Comparison of ENCODE assay signal across 12 cellular contexts in genomic region chr7:37247881-37248280, GRCh38.
A peak's percentile ranks its signal among the peaks of the same experiment; 100 is the strongest.
DNase-seq lines count a peak whose midpoint lies in the region; ATAC-seq, FAIRE-seq and TF ChIP-seq lines count a peak whose summit lies in the region.
"Had no signal": no experiment of that assay in that cellular context is flagged by ENCODE, and none has a peak within 500 bp of the region (broad histone marks: within the 10 kb centered on the region; RNA-seq: fewer than 3 reads in every experiment).

No MANE protein-coding gene starts in this region.

- TF ChIP-seq RAD21 in HepG2 (CRISPR knock-in tag; IDR thresholded peaks at IDR 0.05) = no peak

- H3K27ac ChIP-seq in right lobe of liver = no peak overlapping the region
- H3K27ac ChIP-seq in HepG2 (ENCODE audit: extremely low read length, insufficient read depth, low read length) = no peak overlapping the region
- H3K27ac ChIP-seq: epithelial cell of prostate, KMS-11 had no signal

- CTCF ChIA-PET in HepG2 (lab: Yijun Ruan, JAX; ENCODE audit: low intra/inter-chr PET ratio, low total read pairs) = no interaction called here

- no peak for TF ChIP-seq POLR2A in right lobe of liver (IDR thresholded peaks at IDR 0.05)
- no peak for TF ChIP-seq POLR2A in HepG2 (IDR thresholded peaks at IDR 0.05; ENCODE audit: insufficient read depth in 1 of 2, low read depth in 2 of 2, low read length in 2 of 2)

- no peak for FAIRE-seq in HepG2 (lab: Jason Lieb, UNC)
- FAIRE-seq: GM12878 had no signal

- BruUV-seq in HepG2 (replicated peaks; lab: Mats Ljungman, UMichigan) = no TSS peak

- ATAC-seq in right lobe of liver (peak in 3 of 4 donors; percentile 24 to 32 (median 25)), HepG2 (no peak), HG02759 (IDR thresholded peaks at IDR 0.05; ENCODE audit: unreplicated experiment) (no peak), HG02798 (IDR thresholded peaks at IDR 0.05; ENCODE audit: poor library complexity, unreplicated experiment) (no peak), HG02852 (IDR thresholded peaks at IDR 0.05; ENCODE audit: unreplicated experiment) (no peak)
- ATAC-seq: GM12878; naive thymus-derived CD8-positive, alpha-beta T cell had no signal

- TF ChIP-seq CTCF in right lobe of liver (IDR thresholded peaks at IDR 0.05) (no peak), HepG2 (CRISPR knock-in tag; IDR thresholded peaks at IDR 0.05) (no peak), choroid plexus epithelial cell (conservative IDR thresholded peaks at IDR 0.05; ENCODE audit: low read depth, low read length) (no peak)

- H3K9me3 ChIP-seq in right lobe of liver = no peaks in the 10 kb centered on the region
- H3K9me3 ChIP-seq in HepG2 (ENCODE audit: low read length) = no peaks in the 10 kb centered on the region

- DNase-seq in right lobe of liver (no peak), HepG2 (ENCODE audit: low spot score) (no peak), choroid plexus epithelial cell (ENCODE audit: low read depth) (peak; percentile 61), left kidney (ENCODE audit: low read depth, low spot score) (peak; percentile 45), DMS153 treated with DMSO at 0.1 percent for 48 hours (lab: John Stamatoyannopoulos, UW; ENCODE audit: unreplicated experiment) (no peak)
- DNase-seq: naive thymus-derived CD8-positive, alpha-beta T cell had no signal

- POLR2A ChIA-PET in HepG2 (lab: Yijun Ruan, JAX) = no interaction called here

- TF ChIP-seq EP300 in HepG2 (IDR thresholded peaks at IDR 0.05; ENCODE audit: low read depth in 2 of 2, low read length in 2 of 2) = no peak
- no peak for TF ChIP-seq EP300 in HepG2 (CRISPR knock-in tag; IDR thresholded peaks at IDR 0.05; ENCODE audit: borderline replicate concordance)

- H3K4me2 ChIP-seq in HepG2 (ENCODE audit: low read depth, low read length) = no peak overlapping the region
- H3K4me2 ChIP-seq: KMS-11 had no signal

- in situ Hi-C loops in HepG2 (cut with HindIII; ENCODE audit: extremely low pct_ligation_motif_present, low pct_unique_long_range_greater_than_20kb) = loop anchor here (25.0 kb wide), 1 partner anchor 589 kb away; the partner anchor contains the start of gene NME8

- no peaks in the 10 kb centered on the region for H3K79me2 ChIP-seq in HepG2 (ENCODE audit: insufficient read depth, low read length)

- H3K27me3 ChIP-seq in right lobe of liver (no peaks in the 10 kb centered on the region), HepG2 (ENCODE audit: control insufficient read depth in 1 of 2, insufficient read depth in 2 of 2, low read length in 2 of 2) (no peaks in the 10 kb centered on the region)

- no peak overlapping the region for H3K9ac ChIP-seq in HepG2 (ENCODE audit: insufficient read depth, low read depth, low read length)
- H3K9ac ChIP-seq: KMS-11 had no signal

- 56% methylated on average over 2 of the region's 2 CpGs for WGBS in right lobe of liver (ENCODE audit: insufficient coverage, low coverage, low lambda C conversion rate, missing lambda C conversion rate)
- WGBS in HepG2 (ENCODE audit: low lambda C conversion rate) = 20% methylated on average over 2 of the region's 2 CpGs

- H3K4me3 ChIP-seq in right lobe of liver = no peak overlapping the region
- H3K4me3 ChIP-seq in HepG2 (replicated peaks in 1 of 3; ENCODE audit: insufficient read depth in 1 of 3, low read depth in 2 of 3, low read length in 3 of 3) = no peak overlapping the region
- no peak overlapping the region for H3K4me3 ChIP-seq in choroid plexus epithelial cell (ENCODE audit: low read depth, low read length)
- H3K4me3 ChIP-seq: GM12878 had no signal

- H3K36me3 ChIP-seq in right lobe of liver (no peaks in the 10 kb centered on the region), HepG2 (replicated peaks in 1 of 2; ENCODE audit: control insufficient read depth in 1 of 2, insufficient read depth in 2 of 2, low read length in 2 of 2) (no peaks in the 10 kb centered on the region)

- no peaks in the 10 kb centered on the region for H3K4me1 ChIP-seq in right lobe of liver
- no peaks in the 10 kb centered on the region for H3K4me1 ChIP-seq in HepG2 (ENCODE audit: insufficient read depth, low read length)

- intact Hi-C loops in right lobe of liver (cut with DNase I) = no loop called here
- intact Hi-C loops in HepG2 (cut with micrococcal nuclease; ENCODE audit: unreplicated experiment) = no loop called here

- no peak overlapping the region for H2AFZ ChIP-seq in HepG2 (ENCODE audit: low read length)

- H4K20me1 ChIP-seq in HepG2 (ENCODE audit: insufficient read depth, low read length) = no peaks in the 10 kb centered on the region

TF ChIP-seq in HepG2, 621 proteins besides CTCF, POLR2A, EP300 and RAD21:
- TF ChIP-seq NFATC3 (CRISPR knock-in tag; IDR thresholded peaks at IDR 0.05) (no peak), UBTF (CRISPR knock-in tag; IDR thresholded peaks at IDR 0.05) (no peak), JUN (CRISPR knock-in tag; IDR thresholded peaks at IDR 0.05) (no peak), ONECUT2 (CRISPR knock-in tag; IDR thresholded peaks at IDR 0.05) (no peak)
TF ChIP-seq in HepG2: peak in this region for 0.

Comparison
In these comparisons a context has a peak if more than half of its experiments do, and no peak if none do; other contexts are left out.
1. ATAC-seq: peak in right lobe of liver (3 of 4); none in HepG2 (single experiment), HG02759 (single experiment), HG02798 (single experiment) and HG02852 (single experiment).
2. DNase-seq: peak in choroid plexus epithelial cell (single experiment) and left kidney (single experiment); none in right lobe of liver (0 of 3), HepG2 (single experiment) and DMS153 treated with DMSO at 0.1 percent for 48 hours (single experiment).